1 cellular context compared by ENCODE assay signal in genomic region chr15:66734961-66735908, GRCh38.
TF ChIP-seq lines count a peak whose summit lies in the region.

No MANE protein-coding gene starts in this region.

TF ChIP-seq in H1, 55 proteins besides CTCF, POLR2A, EP300 and RAD21:
- TF ChIP-seq PHF8 (conservative IDR thresholded peaks at IDR 0.05; ENCODE audit: low read depth, low read length), result no peak
- TF ChIP-seq SIN3A (conservative IDR thresholded peaks at IDR 0.05 in 1 of 2, IDR thresholded peaks at IDR 0.05 in 1 of 2; ENCODE audit: low read depth in 1 of 2, low read length in 2 of 2), result no peak
- TF ChIP-seq TEAD4 (IDR thresholded peaks at IDR 0.05; ENCODE audit: low read depth, low read length), result no peak
- no peak for TF ChIP-seq CHD2 (IDR thresholded peaks at IDR 0.05; ENCODE audit: low read length)
- no peak for TF ChIP-seq RBBP5 (IDR thresholded peaks at IDR 0.05; ENCODE audit: borderline replicate concordance, low read depth, low read length)
- TF ChIP-seq ZNF274 (IDR thresholded peaks at IDR 0.05; ENCODE audit: borderline replicate concordance, extremely low read depth, low read length), result no peak
- no peak for TF ChIP-seq NRF1 (IDR thresholded peaks at IDR 0.05; ENCODE audit: low read depth, low read length)
- no peak for TF ChIP-seq TBP (IDR thresholded peaks at IDR 0.05; ENCODE audit: low read depth, low read length)
- no peak for TF ChIP-seq TAF1 (IDR thresholded peaks at IDR 0.05; ENCODE audit: low read depth, low read length)
- no peak for TF ChIP-seq ASH2L (IDR thresholded peaks at IDR 0.05; ENCODE audit: low read length)
- no peak for TF ChIP-seq GTF2F1 (IDR thresholded peaks at IDR 0.05; ENCODE audit: borderline replicate concordance, low read depth, low read length)
- no peak for TF ChIP-seq POU5F1 (IDR thresholded peaks at IDR 0.05; ENCODE audit: low read depth, low read length)
- no peak for TF ChIP-seq CTBP2 (IDR thresholded peaks at IDR 0.05; ENCODE audit: borderline replicate concordance, insufficient read depth, insufficient read length, low read length)
- TF ChIP-seq SAP30 (IDR thresholded peaks at IDR 0.05; ENCODE audit: insufficient read depth, insufficient replicate concordance, low read length), result no peak
- TF ChIP-seq CREB1 (IDR thresholded peaks at IDR 0.05), result no peak
- no peak for TF ChIP-seq SUZ12 (IDR thresholded peaks at IDR 0.05; ENCODE audit: low read length)
- TF ChIP-seq MAFK (IDR thresholded peaks at IDR 0.05; ENCODE audit: low read depth, low read length), result no peak
- no peak for TF ChIP-seq CHD7 (IDR thresholded peaks at IDR 0.05; ENCODE audit: insufficient replicate concordance, low read length)
- TF ChIP-seq, protein P1, sequence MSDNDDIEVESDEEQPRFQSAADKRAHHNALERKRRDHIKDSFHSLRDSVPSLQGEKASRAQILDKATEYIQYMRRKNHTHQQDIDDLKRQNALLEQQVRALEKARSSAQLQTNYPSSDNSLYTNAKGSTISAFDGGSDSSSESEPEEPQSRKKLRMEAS (IDR thresholded peaks at IDR 0.05), result no peak
- no peak for TF ChIP-seq SP2 (IDR thresholded peaks at IDR 0.05; ENCODE audit: low read length)
